In genomic region chr13:78431328-78431727, GRCh38 we compare ENCODE assay signal across 22 cellular contexts.
"Had no signal": no experiment of that assay in that cellular context is flagged by ENCODE, and none has a peak within 500 bp of the region (broad histone marks: within the 10 kb centered on the region; RNA-seq: fewer than 3 reads in every experiment).

No MANE protein-coding gene starts in this region.

- H3K36me3 ChIP-seq: gastrocnemius medialis, heart right ventricle, left ventricle myocardium inferior, lower lobe of right lung, neutrophil, sigmoid colon, stomach, thoracic aorta, transverse colon had no signal

- H3K27ac ChIP-seq: dorsolateral prefrontal cortex, gastrocnemius medialis, heart right ventricle, left ventricle myocardium inferior, lower lobe of right lung, neutrophil, sigmoid colon, skin epidermis, stomach, thoracic aorta, transverse colon had no signal

- H3K27me3 ChIP-seq: dorsolateral prefrontal cortex, gastrocnemius medialis, neutrophil, sigmoid colon, stomach, transverse colon had no signal

- H3K4me3 Mint-ChIP-seq: immature natural killer cell, memory B cell, mesothelial cell of epicardium, nephron had no signal

- H3K9me3 Mint-ChIP-seq: memory B cell, mesothelial cell of epicardium, nephron had no signal

- H3K4me1 Mint-ChIP-seq: immature natural killer cell, memory B cell, mesothelial cell of epicardium had no signal

- H3K4me1 ChIP-seq: gastrocnemius medialis, heart right ventricle, left ventricle myocardium inferior, lower lobe of right lung, sigmoid colon, stomach, transverse colon had no signal

- H3K4me3 ChIP-seq: dorsolateral prefrontal cortex, gastrocnemius medialis, heart right ventricle, left ventricle myocardium inferior, lower lobe of right lung, sigmoid colon, skin epidermis, stomach, thoracic aorta, transverse colon had no signal

- H3K9me3 ChIP-seq: gastrocnemius medialis, heart right ventricle, left ventricle myocardium inferior, lower lobe of right lung, neutrophil, sigmoid colon, stomach, thoracic aorta, transverse colon had no signal

- DNase-seq: cortex of kidney; dorsolateral prefrontal cortex; effector CD8-positive, alpha-beta T cell; gastrocnemius medialis; heart right ventricle; hypothalamus; immature natural killer cell; left ventricle myocardium inferior; lower lobe of right lung; sigmoid colon; stimulated activated CD4-positive, alpha-beta T cell treated with anti-CD3 and anti-CD28 coated beads, Interleukin-2, amount 100 ng/mL, for 24 hours; stimulated activated CD4-positive, alpha-beta T cell treated with anti-CD3 and anti-CD28 coated beads, Interleukin-4, amount 100 ng/mL, for 4 hours; stimulated activated naive CD4-positive, alpha-beta T cell; stomach; substantia nigra; transverse colon had no signal

- H3K36me3 Mint-ChIP-seq: memory B cell, mesothelial cell of epicardium had no signal

- H3K27ac Mint-ChIP-seq: immature natural killer cell, memory B cell, mesothelial cell of epicardium had no signal
